In the genomic region with DNA sequence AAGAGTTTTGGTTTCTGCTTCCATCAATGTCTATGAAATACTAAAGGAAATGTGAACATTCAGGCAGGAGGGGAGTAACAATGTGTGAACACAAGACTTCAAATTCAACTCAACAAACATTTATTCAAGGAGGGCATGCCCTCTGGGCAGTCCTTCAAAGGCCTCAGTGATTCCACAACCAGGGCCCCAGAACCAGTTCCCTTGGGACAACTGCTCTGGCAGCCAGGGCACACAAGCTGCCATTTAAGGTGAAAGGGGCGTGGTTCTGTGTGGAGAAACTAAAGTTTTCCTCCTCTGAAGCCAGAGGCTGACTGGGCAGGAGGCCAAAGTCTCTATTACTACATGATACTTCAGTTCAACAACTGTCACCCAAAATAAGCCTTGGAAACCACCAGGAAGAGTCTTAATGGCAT, we compare ENCODE assay signal across 8 cellular contexts. TPM values are rescaled to one million over a fixed set of nuclear protein-coding genes. Genes with fewer than 3 reads are reported as not detected.
DNase-seq lines count a peak whose midpoint lies in the region; ATAC-seq, FAIRE-seq and TF ChIP-seq lines count a peak whose summit lies in the region.

No MANE protein-coding gene starts in this region.

- H3K36me3 ChIP-seq in pancreas (peaks cover 0 to 7% (median 6%) of the 10 kb centered on the region in 3 donors), MM.1S (replicated peaks; ENCODE audit: insufficient read depth, low read length) (no peaks in the 10 kb centered on the region; the same call in 1 of the 2 replicates)

- no peak overlapping the region for H3K9ac ChIP-seq in MM.1S (ENCODE audit: low read length)

- no peak overlapping the region for H2AFZ ChIP-seq in MM.1S (ENCODE audit: low read length)

- H3K9me3 Mint-ChIP-seq in Calu3 (ENCODE audit: low read depth, unreplicated experiment) (no peaks in the 10 kb centered on the region), T-cell (no peaks in the 10 kb centered on the region)

- intact Hi-C loops in Calu3 (cut with micrococcal nuclease; ENCODE audit: unreplicated experiment) = loop anchor here (10.0 kb wide), 1 partner anchor 117 kb away; no protein-coding TSS in a partner anchor
- intact Hi-C loops in pancreas (cut with DNase I) = no loop called here

- H3K4me1 Mint-ChIP-seq in Calu3 (ENCODE audit: low read depth, unreplicated experiment) (peaks cover 28% of the 10 kb centered on the region), T-cell (peaks cover 63 to 64% (median 63%) of the 10 kb centered on the region in 3 donors)

- H3K4me3 ChIP-seq in pancreas = no peak overlapping the region
- H3K4me3 ChIP-seq in MM.1S (ENCODE audit: low read length) = no peak overlapping the region

- no peak overlapping the region for H3K4me2 ChIP-seq in MM.1S (ENCODE audit: low read depth, low read length)

- POLR2A ChIA-PET in T-cell (lab: Charles Lee) = no interaction called here

- H3K9me2 ChIP-seq in MM.1S (replicated peaks; ENCODE audit: insufficient read depth, low read length) = no peaks in the 10 kb centered on the region

- no peaks in the 10 kb centered on the region for H3K9me3 ChIP-seq in pancreas
- no peaks in the 10 kb centered on the region for H3K9me3 ChIP-seq in MM.1S (replicated peaks; ENCODE audit: insufficient read depth, low read length)

- H3F3A ChIP-seq in MM.1S (ENCODE audit: insufficient read depth, low read length) = peaks cover 10% of the 10 kb centered on the region; the same call in 1 of the 2 replicates

- no peaks in the 10 kb centered on the region for H3K27me3 Mint-ChIP-seq in Calu3 (ENCODE audit: unreplicated experiment)
- H3K27me3 Mint-ChIP-seq in T-cell = no peaks in the 10 kb centered on the region

- H3K4me1 ChIP-seq in pancreas = peaks cover 0 to 31% (median 22%) of the 10 kb centered on the region in 3 donors
- H3K4me1 ChIP-seq in MM.1S (ENCODE audit: low read length) = peaks cover 13% of the 10 kb centered on the region; the same call in 1 of the 2 replicates

- H3K27ac ChIP-seq in epithelial cell of prostate (no peak overlapping the region), pancreas (peak overlapping the region in 1 of 4 donors; percentile 3), MM.1S (ENCODE audit: low read length) (no peak overlapping the region)

- TF ChIP-seq CTCF in Calu3 (IDR thresholded peaks at IDR 0.05; ENCODE audit: unreplicated experiment) (no peak), pancreas (IDR thresholded peaks at IDR 0.05) (no peak), MM.1S (IDR thresholded peaks at IDR 0.05; ENCODE audit: low read length) (no peak)

- CTCF ChIA-PET in Calu3 (lab: Charles Lee) = no interaction called here
- CTCF ChIA-PET in T-cell (lab: Charles Lee) = no interaction called here

- H3K4me3 Mint-ChIP-seq in Calu3 (ENCODE audit: low read depth, unreplicated experiment) (no peak overlapping the region), T-cell (no peak overlapping the region)

- peak; percentile 67 for DNase-seq in Calu3
- peak; percentile 26 for DNase-seq in NCI-H2107 (lab: John Stamatoyannopoulos, UW)
- DNase-seq in epithelial cell of prostate (ENCODE audit: low read depth, low spot score) = peak; percentile 16
- peak in 5 of 6 donors; percentile 37 to 60 (median 50) for DNase-seq in pancreas
- DNase-seq in MM.1S = no peak
- DNase-seq in stimulated activated CD4-positive, alpha-beta T cell treated with anti-CD3 and anti-CD28 coated beads, Interleukin-4, amount 100 ng/mL, for 1 hour = no peak
- DNase-seq in T-cell = no peak
- no peak for DNase-seq in COLO668 (lab: John Stamatoyannopoulos, UW; ENCODE audit: unreplicated experiment)

- ATAC-seq in pancreas (peak in 2 of 4 donors; percentile 30 to 36), T-cell (replicated peaks in 1 of 4) (no peak)

- H3K27me3 ChIP-seq in pancreas = no peaks in the 10 kb centered on the region
- no peaks in the 10 kb centered on the region for H3K27me3 ChIP-seq in MM.1S (replicated peaks; ENCODE audit: insufficient read depth, low read length)

- H3K36me3 Mint-ChIP-seq in Calu3 (ENCODE audit: insufficient read depth, unreplicated experiment) = peaks cover 25% of the 10 kb centered on the region
- H3K36me3 Mint-ChIP-seq in T-cell = peaks cover 25% of the 10 kb centered on the region

- no peaks in the 10 kb centered on the region for H4K20me1 ChIP-seq in MM.1S (ENCODE audit: insufficient read depth, low read length)

- no peak for FAIRE-seq in pancreas (lab: Jason Lieb, UNC)

- 41 to 62% methylated on average over 1 of the region's 1 CpG for WGBS in pancreas, 2 donors

- H3K79me2 ChIP-seq in MM.1S (ENCODE audit: low read length) = peaks cover 66% of the 10 kb centered on the region

- BruUV-seq in Calu3 (replicated peaks; lab: Mats Ljungman, UMichigan) = no TSS peak

- peak overlapping the region; percentile 22 for H3K27ac Mint-ChIP-seq in Calu3 (ENCODE audit: unreplicated experiment)
- H3K27ac Mint-ChIP-seq in T-cell = no peak overlapping the region

RNA-seq across cellular contexts. Expression of a gene that starts 3.2 kb away (rescaled TPM):
- total RNA-seq in Calu3 (2022) (13.1 and 14.1 TPM in 2 replicates), pancreas (10 to 100 TPM in 1 of 6 donors, 1 to 10 TPM in 5; 5.0 to 10.5 (median 7.4) TPM), T-cell (10 to 100 TPM; 15.8 to 19.9 (median 17.5) TPM)
- 1 to 10 TPM; 1.7 to 4.9 TPM for polyA plus RNA-seq in pancreas

RNA-seq across cellular contexts. Expression of a gene that starts 3.2 kb away (rescaled TPM):
- total RNA-seq in Calu3 (2022) (45.7 and 47.1 TPM in 2 replicates), pancreas (10 to 100 TPM; 13.0 to 22.9 (median 17.5) TPM), T-cell (10 to 100 TPM; 27.7 to 34.1 (median 29.1) TPM)
- polyA plus RNA-seq in pancreas = 10 to 100 TPM; 15.1 to 27.8 TPM

RNA-seq across cellular contexts. Expression of a gene that starts 32.7 kb away (rescaled TPM):
- total RNA-seq in Calu3 (2022) = 0.97 TPM in 1 of 2 replicates, not detected in the other
- 1 to 10 TPM in 2 of 6 donors, under 1 TPM in 4; 0.22 to 1.2 (median 0.86) TPM for total RNA-seq in pancreas
- 1 to 10 TPM; 1.5 to 1.7 TPM for polyA plus RNA-seq in pancreas
- total RNA-seq in T-cell = not detected

Comparison
In these comparisons a context has a peak if more than half of its experiments do, and no peak if none do; other contexts are left out.
1. DNase-seq: peak in Calu3 (single experiment), NCI-H2107 (single experiment), epithelial cell of prostate (single experiment) and pancreas (5 of 6); none in MM.1S (single experiment), stimulated activated CD4-positive, alpha-beta T cell treated with anti-CD3 and anti-CD28 coated beads, Interleukin-4, amount 100 ng/mL, for 1 hour (single experiment), T-cell (0 of 34) and COLO668 (single experiment).